9 cellular contexts compared by ENCODE assay signal in genomic region chr1:12594966-12595838, GRCh38. TPM values are rescaled to one million over a fixed set of nuclear protein-coding genes. Genes with fewer than 3 reads are reported as not detected.
DNase-seq lines count a peak whose midpoint lies in the region; ATAC-seq and TF ChIP-seq lines count a peak whose summit lies in the region.
"Had no signal": no experiment of that assay in that cellular context is flagged by ENCODE, and none has a peak within 500 bp of the region (broad histone marks: within the 10 kb centered on the region; RNA-seq: fewer than 3 reads in every experiment).

No MANE protein-coding gene starts in this region.

- TF ChIP-seq CTCF in astrocyte of the spinal cord (IDR thresholded peaks at IDR 0.05; ENCODE audit: low read depth, low read length) = no peak
- no peak for TF ChIP-seq CTCF in GM10248 (IDR thresholded peaks at IDR 0.05; ENCODE audit: control extremely low read depth, extremely low read depth, low read depth, missing control alignments)

- H3K36me3 Mint-ChIP-seq in CD8-positive, alpha-beta memory T cell = peaks cover 0 to 21% (median 7%) of the 10 kb centered on the region in 3 donors

- POLR2A ChIA-PET in CD8-positive, alpha-beta memory T cell (lab: Charles Lee) = interaction anchor here (0.9 kb wide), 1 partner anchor 23 kb away, joined by 5 read pairs; the partner anchor contains the start of gene DHRS3
- POLR2A ChIA-PET in GM10248 (lab: Yijun Ruan, JAX) = no interaction called here

- H3K27ac Mint-ChIP-seq in CD8-positive, alpha-beta memory T cell = peak overlapping the region; percentile 9 to 88 (median 69)

- CTCF ChIA-PET in CD8-positive, alpha-beta memory T cell (lab: Charles Lee) = interaction anchor here (1.0 to 2.8 kb wide), 4 partner anchors 22 to 63 kb away, joined by 3 to 14 read pairs (median 4); partner anchors contain the start of gene DHRS3
- CTCF ChIA-PET in GM10248 (lab: Yijun Ruan, JAX) = interaction anchor here (1.1 to 1.2 kb wide), 2 partner anchors 24 to 26 kb away, joined by 3 to 4 read pairs; no protein-coding TSS in a partner anchor

- peaks cover 35% of the 10 kb centered on the region for H3K4me1 ChIP-seq in CD8-positive, alpha-beta memory T cell (ENCODE audit: insufficient read depth, low read length)
- peaks cover 30% of the 10 kb centered on the region for H3K4me1 ChIP-seq in iPS-15b (ENCODE audit: control insufficient read depth, insufficient read depth, low read length)

- peak overlapping the region; percentile 71 to 86 (median 77) for H3K4me3 Mint-ChIP-seq in CD8-positive, alpha-beta memory T cell

- H3K27me3 ChIP-seq in CD8-positive, alpha-beta memory T cell (ENCODE audit: insufficient read depth, low read length, poor library complexity, severe bottlenecking) = no peaks in the 10 kb centered on the region
- H3K27me3 ChIP-seq in iPS-15b (ENCODE audit: control insufficient read depth, insufficient read depth, low read length) = no peaks in the 10 kb centered on the region

- peaks cover 0 to 4% of the 10 kb centered on the region in 2 donors for H3K27me3 Mint-ChIP-seq in CD8-positive, alpha-beta memory T cell

- no peaks in the 10 kb centered on the region for H3K9me3 ChIP-seq in CD8-positive, alpha-beta memory T cell (ENCODE audit: low read length)
- H3K9me3 ChIP-seq in iPS-15b (ENCODE audit: control insufficient read depth, insufficient read depth, low read length) = no peaks in the 10 kb centered on the region

- H3K4me1 Mint-ChIP-seq in CD8-positive, alpha-beta memory T cell = peaks cover 34 to 63% (median 42%) of the 10 kb centered on the region in 3 donors

- in situ Hi-C loops in astrocyte of the spinal cord (cut with HindIII; ENCODE audit: low sequenced_read_pairs) = no loop called here

- ATAC-seq in HG03196 (IDR thresholded peaks at IDR 0.05; ENCODE audit: unreplicated experiment) = no peak
- no peak for ATAC-seq in HG03457 (IDR thresholded peaks at IDR 0.05; ENCODE audit: unreplicated experiment)

- no peaks in the 10 kb centered on the region for H3K9me3 Mint-ChIP-seq in CD8-positive, alpha-beta memory T cell

- no peak overlapping the region for H3K27ac ChIP-seq in CD8-positive, alpha-beta memory T cell (ENCODE audit: low read depth, low read length)

- H3K4me3 ChIP-seq in CD8-positive, alpha-beta memory T cell (ENCODE audit: low read length) = peak overlapping the region; percentile 49
- H3K4me3 ChIP-seq in astrocyte of the spinal cord (ENCODE audit: low read depth, low read length) (peak overlapping the region; percentile 32), iPS-15b (ENCODE audit: low read depth, low read length) (peak overlapping the region; percentile 65)

- peak in 1 of 5 donors; percentile 45 for DNase-seq in CD8-positive, alpha-beta memory T cell
- DNase-seq in NCI-H2171 treated with DMSO at 0.1 percent for 48 hours (lab: John Stamatoyannopoulos, UW) (peak; percentile 81), astrocyte of the spinal cord (ENCODE audit: low read depth, low spot score) (peak; percentile 68), renal cortical epithelial cell (ENCODE audit: low read depth) (peak; percentile 67), GM10248 (ENCODE audit: extremely low spot score) (no peak)

- no peaks in the 10 kb centered on the region for H3K36me3 ChIP-seq in CD8-positive, alpha-beta memory T cell (ENCODE audit: insufficient read depth, low read length)
- peaks cover 9% of the 10 kb centered on the region for H3K36me3 ChIP-seq in iPS-15b (ENCODE audit: control insufficient read depth, insufficient read depth, low read length)

- H3K9ac ChIP-seq in iPS-15b (ENCODE audit: low read depth, low read length) = no peak overlapping the region

RNA-seq across cellular contexts. Expression of gene DHRS3, which starts 22.8 kb away (rescaled TPM):
- total RNA-seq in CD8-positive, alpha-beta memory T cell = 100 to 1,000 TPM; 117 to 123 TPM
- 31.9 TPM for polyA plus RNA-seq in CD8-positive, alpha-beta memory T cell
- total RNA-seq in renal cortical epithelial cell = 28.9 and 66.2 TPM in 2 replicates

RNA-seq across cellular contexts. Expression of gene AADACL4, which starts 48.7 kb away (rescaled TPM):
- total RNA-seq in CD8-positive, alpha-beta memory T cell = not detected
- not detected for polyA plus RNA-seq in CD8-positive, alpha-beta memory T cell
- not detected in 2 replicates for total RNA-seq in renal cortical epithelial cell
- total RNA-seq: pulmonary artery endothelial cell had no signal
